12 cellular contexts compared by ENCODE assay signal in the genomic region with DNA sequence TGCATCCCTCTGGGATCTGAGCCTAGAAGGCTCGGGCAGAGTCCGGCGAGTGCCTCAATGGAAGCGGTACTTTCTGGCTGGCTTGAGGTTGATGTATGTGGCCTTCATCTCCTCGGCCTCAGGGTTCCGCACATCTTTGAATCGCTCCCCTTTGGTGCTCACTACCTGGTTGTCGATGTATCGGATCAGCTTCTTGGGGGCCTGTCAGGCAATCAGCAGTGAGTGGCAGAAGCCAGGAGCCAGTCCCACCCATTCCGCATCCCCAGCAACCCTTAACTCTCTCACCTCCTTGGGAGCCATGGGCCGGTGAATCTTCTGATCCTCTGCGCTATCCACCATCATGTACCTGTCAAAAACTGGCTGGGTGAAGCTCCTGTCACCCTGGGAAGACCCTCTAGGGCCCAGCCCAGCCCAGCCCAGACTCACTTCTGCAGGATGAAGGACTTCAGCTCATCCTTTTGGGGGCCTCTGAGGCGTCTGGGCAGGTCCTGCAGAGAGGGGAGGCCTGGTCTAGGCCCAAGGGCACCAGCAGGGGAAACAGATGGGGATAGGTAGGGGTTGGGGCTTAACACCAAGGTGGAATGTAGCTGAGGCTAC. TPM values are rescaled to one million over a fixed set of nuclear protein-coding genes. Genes with fewer than 3 reads are reported as not detected.
DNase-seq lines count a peak whose midpoint lies in the region; ATAC-seq and TF ChIP-seq lines count a peak whose summit lies in the region.
"Had no signal": no experiment of that assay in that cellular context is flagged by ENCODE, and none has a peak within 500 bp of the region (broad histone marks: within the 10 kb centered on the region; RNA-seq: fewer than 3 reads in every experiment).

No MANE protein-coding gene starts in this region.

- no peaks in the 10 kb centered on the region for H3K79me2 ChIP-seq in mesendoderm (ENCODE audit: control insufficient read depth, insufficient read depth, low read length)

- H3K4me1 Mint-ChIP-seq in brain: peaks cover 40% of the 10 kb centered on the region
- peaks cover 30 to 49% (median 44%) of the 10 kb centered on the region in 4 donors for H3K4me1 Mint-ChIP-seq in naive thymus-derived CD8-positive, alpha-beta T cell

- H3K9me3 Mint-ChIP-seq in brain: peaks cover 0 to 7% (median 0%) of the 10 kb centered on the region in 5 experiments
- no peaks in the 10 kb centered on the region for H3K9me3 Mint-ChIP-seq in naive thymus-derived CD8-positive, alpha-beta T cell

- peaks cover 2 to 43% of the 10 kb centered on the region in 2 experiments; a peak in 3 of 4 replicates for H3K79me1 ChIP-seq in IMR-90 (ENCODE audit: low read depth in 1 of 2, low read length in 2 of 2)
- no peaks in the 10 kb centered on the region for H3K79me1 ChIP-seq in mesendoderm (ENCODE audit: low read length)

- peak overlapping the region in 8 of 10 experiments; percentile 81 to 98 (median 84); a peak in 12 of 20 replicates for H3K4me3 ChIP-seq in BLaER1 treated with 17β-estradiol and CSF1 and Interleukin-3, amounts not matched to agents 10 nM and 100 nM
- H3K4me3 ChIP-seq in IMR-90 (ENCODE audit: insufficient read depth, low read depth, low read length) (no peak overlapping the region), mesendoderm (ENCODE audit: low read length) (no peak overlapping the region)

- H3K27me3 Mint-ChIP-seq in brain: peaks cover 13% of the 10 kb centered on the region
- H3K27me3 Mint-ChIP-seq in naive thymus-derived CD8-positive, alpha-beta T cell: peaks cover 0 to under 1% (median 0%) of the 10 kb centered on the region in 5 donors

- H4K5ac ChIP-seq in IMR-90 (ENCODE audit: low read depth, low read length) (no peak overlapping the region), mesendoderm (ENCODE audit: low read length) (no peak overlapping the region)

- H3K4me3 Mint-ChIP-seq in brain: peak overlapping the region; percentile 32 to 75 (median 54)
- H3K4me3 Mint-ChIP-seq in naive thymus-derived CD8-positive, alpha-beta T cell: peak overlapping the region in 8 of 10 donors; percentile 28 to 94 (median 49)

- peak overlapping the region in 2 of 11 experiments; percentile 78 to 81; a peak in 1 of 22 replicates for H3K27ac ChIP-seq in BLaER1 treated with 17β-estradiol and CSF1 and Interleukin-3, amounts not matched to agents 10 nM and 100 nM
- H3K27ac ChIP-seq in IMR-90 (ENCODE audit: insufficient read depth, low read length): no peak overlapping the region
- no peak overlapping the region for H3K27ac ChIP-seq in mesendoderm (ENCODE audit: low read depth, low read length)

- H2AFZ ChIP-seq in IMR-90 (replicated peaks; ENCODE audit: low read length, poor library complexity): no peak overlapping the region

- TF ChIP-seq RAD21 in IMR-90 (IDR thresholded peaks at IDR 0.05; ENCODE audit: low read length): no peak

- dilution Hi-C loops in IMR-90 (cut with HindIII; ENCODE audit: low sequenced_read_pairs, unreplicated experiment): no loop called here

- peaks cover 18 to 53% (median 31%) of the 10 kb centered on the region in 11 experiments for H3K36me3 ChIP-seq in BLaER1 treated with 17β-estradiol and CSF1 and Interleukin-3, amounts not matched to agents 10 nM and 100 nM
- H3K36me3 ChIP-seq in IMR-90 (ENCODE audit: control insufficient read depth, insufficient read depth, low read length) (peaks cover 6% of the 10 kb centered on the region; the same call in 1 of the 2 replicates), mesendoderm (ENCODE audit: control insufficient read depth, insufficient read depth, low read length) (no peaks in the 10 kb centered on the region)

- TSS peak; percentile 89 for BruUV-seq in IMR-90 (replicated peaks; lab: Mats Ljungman, UMichigan)

- peaks cover 13% of the 10 kb centered on the region; the same call in 1 of the 2 replicates for H3K9me1 ChIP-seq in IMR-90 (ENCODE audit: insufficient read depth, low read length)

- no peak overlapping the region for H3K23ac ChIP-seq in IMR-90 (ENCODE audit: low read depth, low read length)
- no peak overlapping the region for H3K23ac ChIP-seq in mesendoderm (ENCODE audit: low read length)

- H2BK120ac ChIP-seq in IMR-90 (ENCODE audit: low read depth, low read length) (no peak overlapping the region), mesendoderm (ENCODE audit: low read depth, low read length) (no peak overlapping the region)

- in situ Hi-C loops in IMR-90 (cut with MboI; ENCODE audit: low sequenced_read_pairs): no loop called here

- H3K27me3 ChIP-seq in BLaER1 treated with 17β-estradiol and CSF1 and Interleukin-3, amounts not matched to agents 10 nM and 100 nM: peaks cover 10 to 14% (median 12%) of the 10 kb centered on the region in 11 experiments
- H3K27me3 ChIP-seq in IMR-90 (ENCODE audit: control insufficient read depth, insufficient read depth, low read length) (peaks cover 5% of the 10 kb centered on the region; the same call in 1 of the 2 replicates), mesendoderm (ENCODE audit: insufficient read depth, low read length, poor library complexity) (no peaks in the 10 kb centered on the region)

- H3K4ac ChIP-seq in IMR-90 (ENCODE audit: low read depth, low read length): no peak overlapping the region
- no peak overlapping the region for H3K4ac ChIP-seq in mesendoderm (ENCODE audit: low read depth, low read length)

- H3K56ac ChIP-seq in IMR-90 (ENCODE audit: extremely low read depth, insufficient read depth, low read length) (no peak overlapping the region), mesendoderm (ENCODE audit: low read length) (no peak overlapping the region)

- H3K18ac ChIP-seq in IMR-90 (ENCODE audit: low read depth, low read length) (no peak overlapping the region), mesendoderm (ENCODE audit: low read length) (no peak overlapping the region)

- H2AK5ac ChIP-seq in IMR-90 (ENCODE audit: low read depth, low read length): no peak overlapping the region
- H2AK5ac ChIP-seq in mesendoderm (ENCODE audit: low read length): no peak overlapping the region

- no peak for TF ChIP-seq POLR2A in IMR-90 (IDR thresholded peaks at IDR 0.05; ENCODE audit: low read depth, low read length)

- peaks cover 33 to 49% (median 37%) of the 10 kb centered on the region in 10 experiments for H3K4me1 ChIP-seq in BLaER1 treated with 17β-estradiol and CSF1 and Interleukin-3, amounts not matched to agents 10 nM and 100 nM
- H3K4me1 ChIP-seq in IMR-90 (ENCODE audit: control insufficient read depth, insufficient read depth, low read length) (peaks cover 11% of the 10 kb centered on the region), mesendoderm (ENCODE audit: control insufficient read depth, low read depth, low read length) (peaks cover 7% of the 10 kb centered on the region)

- peak overlapping the region; percentile 95 to 100 (median 99) for H3K4me2 ChIP-seq in BLaER1 treated with 17β-estradiol and CSF1 and Interleukin-3, amounts not matched to agents 10 nM and 100 nM
- H3K4me2 ChIP-seq in IMR-90 (ENCODE audit: low read depth, low read length): no peak overlapping the region
- H3K4me2 ChIP-seq in mesendoderm (ENCODE audit: low read length): no peak overlapping the region

- no peak overlapping the region for H2BK20ac ChIP-seq in IMR-90 (ENCODE audit: low read depth, low read length)

- H2BK5ac ChIP-seq in IMR-90 (ENCODE audit: low read depth, low read length, poor library complexity, severe bottlenecking) (no peak overlapping the region), mesendoderm (ENCODE audit: low read length) (no peak overlapping the region)

- DNase-seq in IMR-90 (no peak), mesendoderm (no peak), DMS79 (lab: John Stamatoyannopoulos, UW) (no peak)
- no peak for DNase-seq in naive thymus-derived CD8-positive, alpha-beta T cell
- DNase-seq: central memory CD4-positive, alpha-beta T cell; NCI-H187 treated with DMSO at 0.1 percent for 48 hours had no signal

- 100% methylated on average over 6 of the region's 13 CpGs; no CpG with 5 or more reads in 1 of the 2 experiments for WGBS in IMR-90 (ENCODE audit: extremely low coverage in 2 of 2, insufficient read length in 1 of 2), 2 experiments
- no CpG with 5 or more reads among the region's 13 CpGs for WGBS in mesendoderm (ENCODE audit: extremely low coverage, insufficient coverage, low lambda C conversion rate)

- H3K36me3 Mint-ChIP-seq in brain: no peaks in the 10 kb centered on the region
- H3K36me3 Mint-ChIP-seq in naive thymus-derived CD8-positive, alpha-beta T cell: peaks cover 0 to 13% (median 0%) of the 10 kb centered on the region in 3 donors

- CTCF ChIA-PET in IMR-90 (lab: Yijun Ruan, JAX): interaction anchor here (0.9 to 2.1 kb wide), 4 partner anchors 14 to 194 kb away, joined by 3 to 6 read pairs (median 5); a partner anchor contains a TSS

- H3K9me3 ChIP-seq in BLaER1 treated with 17β-estradiol and CSF1 and Interleukin-3, amounts not matched to agents 10 nM and 100 nM (replicated peaks in 1 of 11): no peaks in the 10 kb centered on the region
- H3K9me3 ChIP-seq in IMR-90 (ENCODE audit: control insufficient read depth, insufficient read depth, low read length): no peaks in the 10 kb centered on the region
- H3K9me3 ChIP-seq: esophagus muscularis mucosa had no signal

- H4K20me1 ChIP-seq in BLaER1 treated with 17β-estradiol and CSF1 and Interleukin-3, amounts not matched to agents 10 nM and 100 nM: peaks cover 9 to 52% (median 38%) of the 10 kb centered on the region in 11 experiments; a peak in 17 of 22 replicates
- no peaks in the 10 kb centered on the region for H4K20me1 ChIP-seq in IMR-90 (ENCODE audit: insufficient read depth, low read length)

- no peak overlapping the region for H2AK9ac ChIP-seq in IMR-90 (replicated peaks; ENCODE audit: low read depth, low read length, poor library complexity)

- H3K27ac Mint-ChIP-seq in brain: peak overlapping the region in 2 of 5 experiments; percentile 49 to 76
- H3K27ac Mint-ChIP-seq in naive thymus-derived CD8-positive, alpha-beta T cell: peak overlapping the region in 5 of 10 donors; percentile 19 to 77 (median 60)

- TF ChIP-seq CTCF in IMR-90 (conservative IDR thresholded peaks at IDR 0.05; ENCODE audit: low read depth, low read length) (no peak), brain (conservative IDR thresholded peaks at IDR 0.05) (no peak)

- intact Hi-C loops in IMR-90 (cut with micrococcal nuclease): no loop called here

- H4K8ac ChIP-seq in IMR-90 (ENCODE audit: low read depth in 2 of 2, low read length in 2 of 2): no peak overlapping the region
- no peak overlapping the region for H4K8ac ChIP-seq in mesendoderm (ENCODE audit: low read depth, low read length)

- H3K14ac ChIP-seq in IMR-90 (replicated peaks; ENCODE audit: low read depth, low read length): no peak overlapping the region

- H2BK15ac ChIP-seq in IMR-90 (ENCODE audit: low read depth, low read length) (no peak overlapping the region), mesendoderm (replicated peaks; ENCODE audit: low read depth) (no peak overlapping the region)

- POLR2A ChIA-PET in IMR-90 (lab: Charles Lee; ENCODE audit: unreplicated experiment): no interaction called here
- POLR2A ChIA-PET in naive thymus-derived CD8-positive, alpha-beta T cell (lab: Charles Lee): interaction anchor here (1.0 to 7.8 kb wide), 7 partner anchors 11 to 80 kb away, joined by 3 to 115 read pairs (median 52); a partner anchor contains a TSS

- H3K9ac ChIP-seq in BLaER1 treated with 17β-estradiol and CSF1 and Interleukin-3, amounts not matched to agents 10 nM and 100 nM: peak overlapping the region; percentile 5 to 91 (median 85); a peak in 19 of 22 replicates
- no peak overlapping the region for H3K9ac ChIP-seq in IMR-90 (ENCODE audit: low read depth, low read length)
- H3K9ac ChIP-seq in mesendoderm (ENCODE audit: low read length): no peak overlapping the region

- ATAC-seq in IMR-90 (ENCODE audit: low read depth): no peak
- no peak for ATAC-seq in naive thymus-derived CD8-positive, alpha-beta T cell
- no peak for ATAC-seq in HG02973 (IDR thresholded peaks at IDR 0.05; ENCODE audit: unreplicated experiment)
- no peak for ATAC-seq in HG02623 (IDR thresholded peaks at IDR 0.05; ENCODE audit: unreplicated experiment)

- no peak overlapping the region for H4K91ac ChIP-seq in IMR-90 (ENCODE audit: insufficient read depth, low read depth, low read length)

RNA-seq across cellular contexts. Expression of a gene that starts 2.8 kb away (rescaled TPM):
- total RNA-seq in IMR-90 (2012; rRNA removed): 2.5 and 3.0 TPM in 2 replicates
- polyA plus RNA-seq in IMR-90 (2012; rRNA removed): 8.4 and 13.6 TPM in 2 replicates
- 18.3 and 20.0 TPM in 2 replicates for polyA plus RNA-seq in IMR-90 (2012; cell fraction: cytosol; rRNA removed)
- 23.1 and 53.1 TPM in 2 replicates for polyA plus RNA-seq in IMR-90 (2012; cell fraction: nucleus; rRNA removed; ENCODE audit: low replicate concordance)
- 25.6 TPM for polyA plus RNA-seq in brain (ENCODE audit: insufficient read depth, low read depth, low replicate concordance)
- total RNA-seq in naive thymus-derived CD8-positive, alpha-beta T cell: 10 to 100 TPM; 18.7 to 21.1 TPM
- polyA plus RNA-seq in naive thymus-derived CD8-positive, alpha-beta T cell: 10 to 100 TPM; 26.8 to 35.5 (median 28.5) TPM
- polyA plus RNA-seq in mesendoderm (2013, experiment 1 of 2): 5.0 TPM
- 4.6 TPM for polyA plus RNA-seq in mesendoderm (2013, experiment 2 of 2)

RNA-seq across cellular contexts. Expression of a gene that starts 4.9 kb away (rescaled TPM):
- total RNA-seq in IMR-90 (2012; rRNA removed): 1.4 and 2.0 TPM in 2 replicates
- polyA plus RNA-seq in IMR-90 (2012; rRNA removed) (4.4 and 5.8 TPM in 2 replicates), brain (ENCODE audit: insufficient read depth, low read depth, low replicate concordance) (104 TPM)
- polyA plus RNA-seq in IMR-90 (2012; cell fraction: cytosol; rRNA removed): 2.1 and 6.4 TPM in 2 replicates
- polyA plus RNA-seq in IMR-90 (2012; cell fraction: nucleus; rRNA removed; ENCODE audit: low replicate concordance): 6.6 and 10.9 TPM in 2 replicates
- 10 to 100 TPM; 11.9 to 13.3 TPM for total RNA-seq in naive thymus-derived CD8-positive, alpha-beta T cell
- 1 to 10 TPM; 4.9 to 5.9 (median 5.3) TPM for polyA plus RNA-seq in naive thymus-derived CD8-positive, alpha-beta T cell
- polyA plus RNA-seq in mesendoderm (2013, experiment 1 of 2): 0.44 TPM
- 0.53 TPM for polyA plus RNA-seq in mesendoderm (2013, experiment 2 of 2)

RNA-seq across cellular contexts. Expression of a gene that starts 8.9 kb away (rescaled TPM):
- 43.6 and 55.7 TPM in 2 replicates for total RNA-seq in IMR-90 (2012; rRNA removed)
- polyA plus RNA-seq in IMR-90 (2012; rRNA removed): 84.9 and 87.6 TPM in 2 replicates
- polyA plus RNA-seq in IMR-90 (2012; cell fraction: cytosol; rRNA removed): 81.3 and 97.7 TPM in 2 replicates
- polyA plus RNA-seq in IMR-90 (2012; cell fraction: nucleus; rRNA removed; ENCODE audit: low replicate concordance): 105 and 123 TPM in 2 replicates
- polyA plus RNA-seq in brain (ENCODE audit: insufficient read depth, low read depth, low replicate concordance): 213 TPM
- total RNA-seq in naive thymus-derived CD8-positive, alpha-beta T cell: 10 to 100 TPM; 36.5 to 41.7 TPM
- 10 to 100 TPM; 60.6 to 76.9 (median 70.8) TPM for polyA plus RNA-seq in naive thymus-derived CD8-positive, alpha-beta T cell
- polyA plus RNA-seq in mesendoderm (2013, experiment 1 of 2): 39.1 TPM
- 40.9 TPM for polyA plus RNA-seq in mesendoderm (2013, experiment 2 of 2)

RNA-seq across cellular contexts. Expression of a gene that starts 27.9 kb away (rescaled TPM):
- total RNA-seq in IMR-90 (2012; rRNA removed): not detected in 2 replicates
- not detected in 2 replicates for polyA plus RNA-seq in IMR-90 (2012; rRNA removed)
- polyA plus RNA-seq in IMR-90 (2012; cell fraction: cytosol; rRNA removed): 0.04 TPM in 1 of 2 replicates, not detected in the other
- not detected in 2 replicates for polyA plus RNA-seq in IMR-90 (2012; cell fraction: nucleus; rRNA removed; ENCODE audit: low replicate concordance)
- polyA plus RNA-seq in brain (ENCODE audit: insufficient read depth, low read depth, low replicate concordance): 0.53 TPM
- under 1 TPM; 0.52 to 0.73 TPM for total RNA-seq in naive thymus-derived CD8-positive, alpha-beta T cell
- polyA plus RNA-seq in naive thymus-derived CD8-positive, alpha-beta T cell: under 1 TPM; 0.68 to 0.97 (median 0.68) TPM
- polyA plus RNA-seq in mesendoderm (2013, experiment 1 of 2): 0.24 TPM
- polyA plus RNA-seq in mesendoderm (2013, experiment 2 of 2): 0.21 TPM
- total RNA-seq: subcutaneous adipose tissue had no signal

RNA-seq across cellular contexts. Expression of a gene that starts 28.0 kb away (rescaled TPM):
- 16.1 TPM in 2 replicates for total RNA-seq in IMR-90 (2012; rRNA removed)
- polyA plus RNA-seq in IMR-90 (2012; rRNA removed) (32.3 and 34.7 TPM in 2 replicates), brain (ENCODE audit: insufficient read depth, low read depth, low replicate concordance) (6.8 TPM)
- 27.9 and 40.3 TPM in 2 replicates for polyA plus RNA-seq in IMR-90 (2012; cell fraction: cytosol; rRNA removed)
- 81.8 and 143 TPM in 2 replicates for polyA plus RNA-seq in IMR-90 (2012; cell fraction: nucleus; rRNA removed; ENCODE audit: low replicate concordance)
- 100 to 1,000 TPM; 111 to 123 TPM for total RNA-seq in naive thymus-derived CD8-positive, alpha-beta T cell
- polyA plus RNA-seq in naive thymus-derived CD8-positive, alpha-beta T cell: 10 to 100 TPM in 1 of 3 donors, 1 to 10 TPM in 2; 6.1 to 14.6 (median 9.1) TPM
- 5.3 TPM for polyA plus RNA-seq in mesendoderm (2013, experiment 1 of 2)
- polyA plus RNA-seq in mesendoderm (2013, experiment 2 of 2): 4.7 TPM

Comparison
In these comparisons a context has a peak if more than half of its experiments do, and no peak if none do; other contexts are left out.
1. H3K4me2 ChIP-seq: peak in BLaER1 treated with 17β-estradiol and CSF1 and Interleukin-3, amounts not matched to agents 10 nM and 100 nM (11 of 11); none in IMR-90 (single experiment) and mesendoderm (single experiment).
2. H3K4me3 ChIP-seq: peak in BLaER1 treated with 17β-estradiol and CSF1 and Interleukin-3, amounts not matched to agents 10 nM and 100 nM (8 of 10); none in IMR-90 (single experiment) and mesendoderm (single experiment).
3. H3K9ac ChIP-seq: peak in BLaER1 treated with 17β-estradiol and CSF1 and Interleukin-3, amounts not matched to agents 10 nM and 100 nM (11 of 11); none in IMR-90 (single experiment) and mesendoderm (single experiment).